In the genomic region with DNA sequence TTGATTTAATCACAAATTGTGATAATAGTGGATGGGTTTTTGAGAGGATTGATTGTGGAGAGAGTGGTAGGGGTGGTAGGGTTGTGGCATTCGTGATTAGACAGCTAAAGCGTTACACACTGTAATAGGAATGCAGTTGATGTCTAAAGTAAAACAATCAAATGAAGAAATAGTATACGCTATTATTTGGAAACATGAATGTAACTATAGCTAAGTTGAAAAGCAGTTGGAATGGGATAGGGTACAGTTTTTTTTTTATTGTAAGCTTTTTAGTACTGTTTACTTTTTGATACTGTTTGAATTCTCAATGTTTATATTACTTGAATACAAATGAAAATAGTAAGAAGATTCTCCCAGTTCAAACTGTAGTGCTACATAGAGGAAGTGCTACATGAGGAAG, we compare ENCODE assay signal across 34 cellular contexts. TPM values are rescaled to one million over a fixed set of nuclear protein-coding genes. Genes with fewer than 3 reads are reported as not detected.
"Had no signal": no experiment of that assay in that cellular context is flagged by ENCODE, and none has a peak within 500 bp of the region (broad histone marks: within the 10 kb centered on the region; RNA-seq: fewer than 3 reads in every experiment).

No MANE protein-coding gene starts in this region.

- H3K4me3 ChIP-seq: ascending aorta, breast epithelium, colonic mucosa, esophagus squamous epithelium, gastroesophageal sphincter, heart right ventricle had no signal

- H3K36me3 Mint-ChIP-seq: activated CD4-positive, alpha-beta memory T cell treated with anti-CD3 and anti-CD28 coated beads for 36 hours; activated CD8-positive, alpha-beta memory T cell treated with anti-CD3 and anti-CD28 coated beads, Interleukin-2, amount 10 ng/mL, durations not matched to agents 7 days and 5 days; activated naive CD4-positive, alpha-beta T cell treated with anti-CD3 and anti-CD28 coated beads, Interleukin-2, amount 10 ng/mL, durations not matched to agents 7 days and 5 days; activated naive CD4-positive, alpha-beta T cell treated with anti-CD3 and anti-CD28 coated beads, Interleukin-2, amount 50 U/mL, for 72 hours; activated naive CD8-positive, alpha-beta T cell treated with anti-CD3 and anti-CD28 coated beads, Interleukin-2, amount 10 ng/mL, durations not matched to agents 7 days and 5 days had no signal

- FAIRE-seq: endometrium, endothelial cell of umbilical vein had no signal

- H3K27ac Mint-ChIP-seq: activated CD4-positive, alpha-beta memory T cell treated with anti-CD3 and anti-CD28 coated beads for 36 hours; activated CD4-positive, alpha-beta T cell treated with anti-CD3 and anti-CD28 coated beads for 36 hours; activated CD4-positive, alpha-beta T cell treated with anti-CD3 and anti-CD28 coated beads, Interleukin-2, amount 10 ng/mL, durations not matched to agents 24 days and 14 days; activated CD8-positive, alpha-beta memory T cell treated with anti-CD3 and anti-CD28 coated beads, Interleukin-2, amount 10 ng/mL, durations not matched to agents 7 days and 5 days; activated CD8-positive, alpha-beta T cell treated with anti-CD3 and anti-CD28 coated beads, Interleukin-2, amount 10 ng/mL, durations not matched to agents 7 days and 5 days; activated naive CD4-positive, alpha-beta T cell treated with anti-CD3 and anti-CD28 coated beads, Interleukin-2, amount 10 ng/mL, durations not matched to agents 7 days and 5 days; activated naive CD4-positive, alpha-beta T cell treated with anti-CD3 and anti-CD28 coated beads, Interleukin-2, amount 50 U/mL, for 72 hours; activated naive CD8-positive, alpha-beta T cell treated with anti-CD3 and anti-CD28 coated beads, Interleukin-2, amount 10 ng/mL, durations not matched to agents 7 days and 5 days; activated T-cell treated with anti-CD3 and anti-CD28 coated beads, Interleukin-2, amount 50 U/mL, for 72 hours; brain; T-helper 17 cell; T-helper 2 cell treated with Interferon-gamma antibody and Interleukin-4, amounts not matched to agents 5 μg/mL and 100 μg/mL, for 36 hours had no signal

- H3K4me1 ChIP-seq: ascending aorta, breast epithelium, colonic mucosa, esophagus squamous epithelium, gastroesophageal sphincter, heart right ventricle had no signal

- H3K27me3 ChIP-seq: ascending aorta, breast epithelium, colonic mucosa, esophagus squamous epithelium, gastroesophageal sphincter, heart right ventricle had no signal

- H3K4me3 Mint-ChIP-seq: activated CD4-positive, alpha-beta memory T cell treated with anti-CD3 and anti-CD28 coated beads for 36 hours; activated CD4-positive, alpha-beta T cell treated with anti-CD3 and anti-CD28 coated beads for 36 hours; activated CD4-positive, alpha-beta T cell treated with anti-CD3 and anti-CD28 coated beads, Interleukin-2, amount 10 ng/mL, durations not matched to agents 24 days and 14 days; activated CD8-positive, alpha-beta memory T cell treated with anti-CD3 and anti-CD28 coated beads, Interleukin-2, amount 10 ng/mL, durations not matched to agents 7 days and 5 days; activated CD8-positive, alpha-beta T cell treated with anti-CD3 and anti-CD28 coated beads, Interleukin-2, amount 10 ng/mL, durations not matched to agents 7 days and 5 days; activated naive CD4-positive, alpha-beta T cell treated with anti-CD3 and anti-CD28 coated beads, Interleukin-2, amount 10 ng/mL, durations not matched to agents 7 days and 5 days; activated naive CD8-positive, alpha-beta T cell treated with anti-CD3 and anti-CD28 coated beads, Interleukin-2, amount 10 ng/mL, durations not matched to agents 7 days and 5 days; activated T-cell treated with anti-CD3 and anti-CD28 coated beads, Interleukin-2, amount 50 U/mL, for 72 hours; brain; central memory CD8-positive, alpha-beta T cell; T-helper 17 cell; T-helper 2 cell treated with Interferon-gamma antibody and Interleukin-4, amounts not matched to agents 5 μg/mL and 100 μg/mL, for 36 hours had no signal

- H3K27ac ChIP-seq: ascending aorta, breast epithelium, colonic mucosa, epithelial cell of prostate, esophagus squamous epithelium, gastroesophageal sphincter, heart right ventricle, WERI-Rb-1 had no signal

- H3K4me1 Mint-ChIP-seq: activated CD4-positive, alpha-beta T cell treated with anti-CD3 and anti-CD28 coated beads for 36 hours; activated CD4-positive, alpha-beta T cell treated with anti-CD3 and anti-CD28 coated beads, Interleukin-2, amount 10 ng/mL, durations not matched to agents 24 days and 14 days; activated CD8-positive, alpha-beta memory T cell treated with anti-CD3 and anti-CD28 coated beads, Interleukin-2, amount 10 ng/mL, durations not matched to agents 7 days and 5 days; activated naive CD4-positive, alpha-beta T cell treated with anti-CD3 and anti-CD28 coated beads, Interleukin-2, amount 10 ng/mL, durations not matched to agents 7 days and 5 days; activated naive CD8-positive, alpha-beta T cell treated with anti-CD3 and anti-CD28 coated beads, Interleukin-2, amount 10 ng/mL, durations not matched to agents 7 days and 5 days; brain; central memory CD8-positive, alpha-beta T cell; T-helper 17 cell had no signal

- H3K9me3 ChIP-seq: ascending aorta, breast epithelium, colonic mucosa, esophagus squamous epithelium, gastroesophageal sphincter, heart right ventricle had no signal

- H3K36me3 ChIP-seq: ascending aorta, breast epithelium, colonic mucosa, esophagus squamous epithelium, gastroesophageal sphincter had no signal

- H3K27me3 Mint-ChIP-seq: activated CD4-positive, alpha-beta memory T cell treated with anti-CD3 and anti-CD28 coated beads for 36 hours; activated CD4-positive, alpha-beta T cell treated with anti-CD3 and anti-CD28 coated beads for 36 hours; activated CD4-positive, alpha-beta T cell treated with anti-CD3 and anti-CD28 coated beads, Interleukin-2, amount 10 ng/mL, durations not matched to agents 24 days and 14 days; activated CD8-positive, alpha-beta memory T cell treated with anti-CD3 and anti-CD28 coated beads, Interleukin-2, amount 10 ng/mL, durations not matched to agents 7 days and 5 days; activated naive CD4-positive, alpha-beta T cell treated with anti-CD3 and anti-CD28 coated beads, Interleukin-2, amount 10 ng/mL, durations not matched to agents 7 days and 5 days; brain; central memory CD8-positive, alpha-beta T cell had no signal

- DNase-seq: activated CD4-positive, alpha-beta memory T cell treated with anti-CD3 and anti-CD28 coated beads for 36 hours; activated CD4-positive, alpha-beta T cell treated with anti-CD3 and anti-CD28 coated beads for 36 hours; activated CD4-positive, alpha-beta T cell treated with anti-CD3 and anti-CD28 coated beads, Interleukin-2, amount 10 ng/mL, durations not matched to agents 24 days and 14 days; activated CD4-positive, CD25-positive, alpha-beta regulatory T cell; activated CD4-positive, CD25-positive, alpha-beta regulatory T cell treated with anti-CD3 and anti-CD28 coated beads, Interleukin-2, amount 50 U/mL, for 72 hours; activated CD8-positive, alpha-beta memory T cell treated with anti-CD3 and anti-CD28 coated beads, Interleukin-2, amount 10 ng/mL, durations not matched to agents 7 days and 5 days; activated CD8-positive, alpha-beta memory T cell treated with anti-CD3 and anti-CD28 coated beads, Interleukin-2, amount 50 U/mL, for 4 hours; activated CD8-positive, alpha-beta T cell treated with anti-CD3 and anti-CD28 coated beads, Interleukin-2, amount 10 ng/mL, durations not matched to agents 7 days and 5 days; activated gamma-delta T cell; activated naive CD4-positive, alpha-beta T cell; activated naive CD4-positive, alpha-beta T cell treated with anti-CD3 and anti-CD28 coated beads, Interleukin-2, amount 10 ng/mL, durations not matched to agents 7 days and 5 days; activated naive CD8-positive, alpha-beta T cell treated with anti-CD3 and anti-CD28 coated beads, Interleukin-2, amount 10 ng/mL, durations not matched to agents 7 days and 5 days; activated T-cell treated with anti-CD3 and anti-CD28 coated beads, Interleukin-2, amount 50 U/mL, for 1 hour; activated T-cell treated with anti-CD3 and anti-CD28 coated beads, Interleukin-2, amount 50 U/mL, for 72 hours; colonic mucosa; effector CD8-positive, alpha-beta T cell; esophagus squamous epithelium; foreskin melanocyte; heart right ventricle; T-helper 1 cell; T-helper 17 cell; T1000; WERI-Rb-1 had no signal

- H3K9me3 Mint-ChIP-seq: activated CD4-positive, alpha-beta memory T cell treated with anti-CD3 and anti-CD28 coated beads for 36 hours; activated CD4-positive, alpha-beta T cell treated with anti-CD3 and anti-CD28 coated beads, Interleukin-2, amount 10 ng/mL, durations not matched to agents 24 days and 14 days; activated naive CD4-positive, alpha-beta T cell treated with anti-CD3 and anti-CD28 coated beads, Interleukin-2, amount 10 ng/mL, durations not matched to agents 7 days and 5 days; activated naive CD4-positive, alpha-beta T cell treated with anti-CD3 and anti-CD28 coated beads, Interleukin-2, amount 50 U/mL, for 72 hours; activated naive CD8-positive, alpha-beta T cell treated with anti-CD3 and anti-CD28 coated beads, Interleukin-2, amount 10 ng/mL, durations not matched to agents 7 days and 5 days; activated T-cell treated with anti-CD3 and anti-CD28 coated beads, Interleukin-2, amount 50 U/mL, for 72 hours; brain; central memory CD8-positive, alpha-beta T cell; T-helper 2 cell treated with Interferon-gamma antibody and Interleukin-4, amounts not matched to agents 5 μg/mL and 100 μg/mL, for 36 hours had no signal

RNA-seq across cellular contexts. Expression of a gene that starts 51.8 kb away (rescaled TPM):
- total RNA-seq: activated CD4-positive, alpha-beta memory T cell treated with anti-CD3 and anti-CD28 coated beads for 36 hours; activated CD4-positive, alpha-beta T cell treated with anti-CD3 and anti-CD28 coated beads for 36 hours; activated CD4-positive, alpha-beta T cell treated with anti-CD3 and anti-CD28 coated beads, Interleukin-2, amount 10 ng/mL, durations not matched to agents 24 days and 14 days; activated CD8-positive, alpha-beta memory T cell treated with anti-CD3 and anti-CD28 coated beads for 36 hours; activated CD8-positive, alpha-beta memory T cell treated with anti-CD3 and anti-CD28 coated beads, Interleukin-2, amount 10 ng/mL, durations not matched to agents 7 days and 5 days; activated naive CD4-positive, alpha-beta T cell treated with anti-CD3 and anti-CD28 coated beads, Interleukin-2, amount 50 U/mL, for 72 hours; activated T-cell treated with anti-CD3 and anti-CD28 coated beads, Interleukin-2, amount 50 U/mL, for 72 hours; T-helper 17 cell had no signal
